In genomic region chr6:100035873-100036653, GRCh38 we compare ENCODE assay signal across 13 cellular contexts. TPM values are rescaled to one million over a fixed set of nuclear protein-coding genes. Genes with fewer than 3 reads are reported as not detected.
DNase-seq lines count a peak whose midpoint lies in the region; ATAC-seq and TF ChIP-seq lines count a peak whose summit lies in the region.
"Had no signal": no experiment of that assay in that cellular context is flagged by ENCODE, and none has a peak within 500 bp of the region (broad histone marks: within the 10 kb centered on the region; RNA-seq: fewer than 3 reads in every experiment).

No MANE protein-coding gene starts in this region.

- DNase-seq in neural progenitor cell (ENCODE audit: low spot score) = no peak
- no peak for DNase-seq in activated CD8-positive, alpha-beta memory T cell treated with anti-CD3 and anti-CD28 coated beads for 24 hours
- DNase-seq: mammary epithelial cell, NCI-H2081 treated with DMSO at 0.1 percent for 48 hours, retina had no signal

- ATAC-seq in GM19043 (IDR thresholded peaks at IDR 0.05; ENCODE audit: low read depth, unreplicated experiment) (peak; percentile 73), HG02610 (IDR thresholded peaks at IDR 0.05; ENCODE audit: unreplicated experiment) (peak; percentile 78), HG03565 (IDR thresholded peaks at IDR 0.05; ENCODE audit: unreplicated experiment) (peak; percentile 61), HG02870 (IDR thresholded peaks at IDR 0.05; ENCODE audit: unreplicated experiment) (no peak), GM21723 (IDR thresholded peaks at IDR 0.05; ENCODE audit: unreplicated experiment) (no peak)
- ATAC-seq: activated CD4-positive, CD25-positive, alpha-beta regulatory T cell treated with anti-CD3 and anti-CD28 coated beads, Interleukin-2, amount 50 U/mL, for 24 hours had no signal

- H3K27ac Mint-ChIP-seq in neural progenitor cell = no peak overlapping the region

- H3K36me3 ChIP-seq in neural progenitor cell = no peaks in the 10 kb centered on the region
- H3K36me3 ChIP-seq: SJSA1 had no signal

- H3K9me3 Mint-ChIP-seq in neural progenitor cell = peaks cover 16% of the 10 kb centered on the region

- H3K27me3 Mint-ChIP-seq in neural progenitor cell (ENCODE audit: insufficient read depth, low read depth) = peaks cover 3% of the 10 kb centered on the region

- H2AFZ ChIP-seq in neural progenitor cell (replicated peaks) = peak overlapping the region; percentile 50

- H3F3A ChIP-seq in neural progenitor cell (ENCODE audit: low read depth) = no peaks in the 10 kb centered on the region

- H3K4me1 ChIP-seq in neural progenitor cell = no peaks in the 10 kb centered on the region
- H3K4me1 ChIP-seq: SJSA1 had no signal

- no peaks in the 10 kb centered on the region for H3K79me2 ChIP-seq in neural progenitor cell (ENCODE audit: low read depth)

- no peak overlapping the region for H3K4me3 Mint-ChIP-seq in neural progenitor cell

- H3K27ac ChIP-seq in neural progenitor cell = no peak overlapping the region
- H3K27ac ChIP-seq: SJSA1 had no signal

- H3K27me3 ChIP-seq in neural progenitor cell = no peaks in the 10 kb centered on the region
- H3K27me3 ChIP-seq: SJSA1 had no signal

- H3K4me2 ChIP-seq in neural progenitor cell = no peak overlapping the region

- no peak for TF ChIP-seq CTCF in neural progenitor cell (IDR thresholded peaks at IDR 0.05)

- H3K36me3 Mint-ChIP-seq in neural progenitor cell = peaks cover 2% of the 10 kb centered on the region

- no peak overlapping the region for H3K4me3 ChIP-seq in neural progenitor cell
- H3K4me3 ChIP-seq: SJSA1 had no signal

- no peak overlapping the region for H3K9ac ChIP-seq in neural progenitor cell

- H3K4me1 Mint-ChIP-seq in neural progenitor cell = peaks cover 4% of the 10 kb centered on the region

- no peaks in the 10 kb centered on the region for H3K9me3 ChIP-seq in neural progenitor cell (ENCODE audit: low read depth)

- no peaks in the 10 kb centered on the region for H4K20me1 ChIP-seq in neural progenitor cell (ENCODE audit: low read depth)

RNA-seq across cellular contexts. Expression of gene MCHR2, which starts 42.0 kb away (rescaled TPM):
- total RNA-seq in neural progenitor cell (ENCODE audit: low replicate concordance) = not detected in 2 replicates
- total RNA-seq: HT-29, mammary epithelial cell, SJSA1 had no signal

Comparison
In these comparisons a context has a peak if more than half of its experiments do, and no peak if none do; other contexts are left out.
1. ATAC-seq: peak in GM19043 (single experiment), HG02610 (single experiment) and HG03565 (single experiment); none in HG02870 (single experiment) and GM21723 (single experiment).